In the genomic region with DNA sequence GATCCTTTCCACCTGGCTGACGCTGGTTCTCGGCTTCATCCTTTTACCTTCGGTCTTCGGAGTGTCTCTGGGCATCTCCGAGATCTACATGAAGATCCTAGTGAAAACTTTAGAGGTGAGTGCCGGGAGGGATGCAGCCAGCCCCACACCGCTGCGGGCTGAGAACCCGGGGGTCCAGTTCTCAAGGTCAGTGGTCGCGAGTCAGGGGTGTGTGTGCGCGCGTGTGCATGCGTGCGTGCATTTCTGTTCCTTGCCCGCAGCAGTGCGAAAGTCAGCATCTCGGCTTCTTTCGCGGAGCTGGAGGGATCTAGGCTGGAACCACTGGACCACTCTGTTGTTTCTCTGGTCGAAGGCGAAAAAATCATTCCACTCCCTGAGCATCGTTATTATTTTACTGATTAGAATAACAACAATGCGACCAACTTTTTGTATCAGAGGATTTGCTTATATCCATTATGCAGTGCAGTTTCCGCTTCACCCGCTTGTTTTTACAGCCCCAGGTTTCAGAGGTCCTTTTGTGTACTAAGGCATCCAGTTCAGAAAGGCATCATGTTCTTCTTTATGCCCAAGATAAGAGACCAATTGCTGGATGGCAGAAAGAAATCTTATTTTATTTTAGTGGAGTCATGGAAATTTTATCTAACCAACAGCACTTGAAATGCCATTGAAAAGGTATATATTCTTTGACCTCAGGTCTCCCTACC, we compare ENCODE assay signal across 8 cellular contexts. TPM values are rescaled to one million over a fixed set of nuclear protein-coding genes. Genes with fewer than 3 reads are reported as not detected.
DNase-seq lines count a peak whose midpoint lies in the region; ATAC-seq and TF ChIP-seq lines count a peak whose summit lies in the region.

No MANE protein-coding gene starts in this region.

- TF ChIP-seq POLR2A in esophagus squamous epithelium (IDR thresholded peaks at IDR 0.05): no peak
- TF ChIP-seq POLR2A in ovary (IDR thresholded peaks at IDR 0.05): no peak
- no peak for TF ChIP-seq POLR2A in adrenal gland (IDR thresholded peaks at IDR 0.05)

- no peaks in the 10 kb centered on the region for H3K36me3 ChIP-seq in esophagus squamous epithelium
- H3K36me3 ChIP-seq in ovary: no peaks in the 10 kb centered on the region
- H3K36me3 ChIP-seq in adrenal gland (replicated peaks in 1 of 2): no peaks in the 10 kb centered on the region

- DNase-seq in ELR (ENCODE audit: low read depth) (peak; percentile 22), RPMI8226 (peak; percentile 31), esophagus squamous epithelium (lab: John Stamatoyannopoulos, UW) (no peak), ovary (peak in 3 of 5 donors; percentile 25 to 54 (median 39)), NCI-H345 treated with DMSO at 0.1 percent for 48 hours (lab: John Stamatoyannopoulos, UW; ENCODE audit: unreplicated experiment) (no peak), SKM-1 treated with dmso at 0.1 percent for 144 hours (lab: John Stamatoyannopoulos, UW; ENCODE audit: unreplicated experiment) (no peak), adrenal gland (no peak)

- intact Hi-C loops in esophagus squamous epithelium (cut with DNase I) (no loop called here), ovary (cut with DNase I) (loop anchor here in 1 of 4 donors (10.0 kb wide), 1 partner anchor 52 kb away; the partner anchor contains the start of gene ABRAXAS1), adrenal gland (cut with DNase I) (no loop called here)

- no peak for TF ChIP-seq CTCF in esophagus squamous epithelium (IDR thresholded peaks at IDR 0.05)
- no peak for TF ChIP-seq CTCF in ovary (IDR thresholded peaks at IDR 0.05)
- no peak for TF ChIP-seq CTCF in adrenal gland (IDR thresholded peaks at IDR 0.05)

- peaks cover 6 to 24% (median 9%) of the 10 kb centered on the region in 3 donors for H3K4me1 ChIP-seq in esophagus squamous epithelium
- H3K4me1 ChIP-seq in ovary (ENCODE audit: insufficient read depth): peaks cover 4% of the 10 kb centered on the region
- H3K4me1 ChIP-seq in adrenal gland (replicated peaks in 1 of 2): peaks cover 6 to 18% of the 10 kb centered on the region in 2 donors

- H3K9me3 ChIP-seq in esophagus squamous epithelium (no peaks in the 10 kb centered on the region), ovary (no peaks in the 10 kb centered on the region), adrenal gland (replicated peaks in 1 of 3) (no peaks in the 10 kb centered on the region)

- peak overlapping the region; percentile 60 to 89 (median 78) for H3K4me3 ChIP-seq in esophagus squamous epithelium
- H3K4me3 ChIP-seq in ovary: peak overlapping the region; percentile 69
- peak overlapping the region in 2 of 4 donors; percentile 73 to 77 for H3K4me3 ChIP-seq in adrenal gland

- no peak for TF ChIP-seq EP300 in ovary (IDR thresholded peaks at IDR 0.05)

- 41 to 47% methylated on average over 8 to 23 of the region's 27 CpGs for WGBS in esophagus squamous epithelium, 2 donors
- 3 to 9% (median 5%) methylated on average over 27 of the region's 27 CpGs for WGBS in ovary, 3 donors
- 16 to 43% (median 25%) methylated on average over 10 to 27 of the region's 27 CpGs for WGBS in adrenal gland, 4 donors

- H3K27me3 ChIP-seq in esophagus squamous epithelium (peaks cover 0 to 31% (median 0%) of the 10 kb centered on the region in 4 donors), ovary (no peaks in the 10 kb centered on the region), adrenal gland (no peaks in the 10 kb centered on the region)

- no peak for ATAC-seq in GM21619 (IDR thresholded peaks at IDR 0.05; ENCODE audit: unreplicated experiment)

- peak overlapping the region; percentile 68 to 85 (median 82) for H3K27ac ChIP-seq in esophagus squamous epithelium
- peak overlapping the region; percentile 83 to 88 for H3K27ac ChIP-seq in ovary
- H3K27ac ChIP-seq in adrenal gland: peak overlapping the region in 1 of 5 donors; percentile 40

RNA-seq across cellular contexts. Expression of gene GPAT3, which starts 0.9 kb away (rescaled TPM):
- total RNA-seq in esophagus squamous epithelium (1 to 10 TPM; 3.3 to 7.2 (median 4.2) TPM), ovary (10 to 100 TPM in 6 of 7 donors, 1 to 10 TPM in 1; 9.0 to 23.1 (median 14.9) TPM), adrenal gland (1 to 10 TPM in 4 of 8 donors, under 1 TPM in 4; 0.12 to 2.4 (median 0.91) TPM)
- polyA plus RNA-seq in ovary (10 to 100 TPM; 13.6 to 23.2 TPM), adrenal gland (1 to 10 TPM in 1 of 3 donors, under 1 TPM in 2; 0.64 to 4.6 (median 0.75) TPM)

RNA-seq across cellular contexts. Expression of gene ABRAXAS1, which starts 51.9 kb away (rescaled TPM):
- 1 to 10 TPM; 3.1 to 9.0 (median 6.1) TPM for total RNA-seq in esophagus squamous epithelium
- total RNA-seq in ovary: 10 to 100 TPM; 14.5 to 43.1 (median 33.8) TPM
- 10 to 100 TPM; 23.5 to 25.7 TPM for polyA plus RNA-seq in ovary
- total RNA-seq in adrenal gland: 10 to 100 TPM in 4 of 8 donors, 1 to 10 TPM in 4; 4.7 to 18.7 (median 10.7) TPM
- polyA plus RNA-seq in adrenal gland: 1 to 10 TPM; 3.2 to 8.4 (median 4.2) TPM

Comparison
In these comparisons a context has a peak if more than half of its experiments do, and no peak if none do; other contexts are left out.
1. DNase-seq: peak in ELR (single experiment), RPMI8226 (single experiment) and ovary (3 of 5); none in esophagus squamous epithelium (single experiment), NCI-H345 treated with DMSO at 0.1 percent for 48 hours (single experiment), SKM-1 treated with dmso at 0.1 percent for 144 hours (single experiment) and adrenal gland (0 of 7).